In genomic region chr9:128251701-128252100, GRCh38 we compare ENCODE assay signal across 14 cellular contexts. TPM values are rescaled to one million over a fixed set of nuclear protein-coding genes. Genes with fewer than 3 reads are reported as not detected.
DNase-seq lines count a peak whose midpoint lies in the region; ATAC-seq and TF ChIP-seq lines count a peak whose summit lies in the region.
"Had no signal": no experiment of that assay in that cellular context is flagged by ENCODE, and none has a peak within 500 bp of the region (broad histone marks: within the 10 kb centered on the region; RNA-seq: fewer than 3 reads in every experiment).

No MANE protein-coding gene starts in this region.

- H3K27me3 Mint-ChIP-seq in chondrocyte (ENCODE audit: low read depth) (no peaks in the 10 kb centered on the region), naive B cell (peaks cover 0 to 20% (median 8%) of the 10 kb centered on the region in 3 donors)

- no peak overlapping the region for H4K91ac ChIP-seq in IMR-90 (ENCODE audit: insufficient read depth, low read depth, low read length)

- H2AFZ ChIP-seq in IMR-90 (replicated peaks; ENCODE audit: low read length, poor library complexity) = no peak overlapping the region

- no peak overlapping the region for H4K5ac ChIP-seq in IMR-90 (ENCODE audit: low read depth, low read length)

- H3K36me3 Mint-ChIP-seq in chondrocyte (ENCODE audit: low read depth) (peaks cover 12% of the 10 kb centered on the region), naive B cell (no peaks in the 10 kb centered on the region)

- H3K4me1 Mint-ChIP-seq in chondrocyte (ENCODE audit: low read depth) (peaks cover 11% of the 10 kb centered on the region), naive B cell (peaks cover 15 to 25% (median 19%) of the 10 kb centered on the region in 3 donors)

- H3K9me3 ChIP-seq in IMR-90 (ENCODE audit: control insufficient read depth, insufficient read depth, low read length) = no peaks in the 10 kb centered on the region
- H3K9me3 ChIP-seq: MG63 had no signal

- TF ChIP-seq CTCF in IMR-90 (conservative IDR thresholded peaks at IDR 0.05; ENCODE audit: low read depth, low read length) (no peak), chondrocyte (IDR thresholded peaks at IDR 0.05) (no peak)

- DNase-seq in EL = peak; percentile 44
- DNase-seq in IMR-90 = no peak
- no peak for DNase-seq in chondrocyte (ENCODE audit: low spot score)
- DNase-seq in naive B cell = no peak
- DNase-seq in NCI-H2171 treated with DMSO at 0.1 percent for 48 hours (lab: John Stamatoyannopoulos, UW) = no peak
- DNase-seq: DMS79 treated with DMSO at 0.1 percent for 48 hours; MG63; NCI-H524 treated with DMSO at 0.1 percent for 48 hours; stimulated activated naive CD8-positive, alpha-beta T cell treated with anti-CD3 and anti-CD28 coated beads, Interleukin-15, Interleukin-2, amounts not matched to agents 100 U/mL and 50 U/mL, for 24 hours had no signal

- H2BK5ac ChIP-seq in IMR-90 (ENCODE audit: low read depth, low read length, poor library complexity, severe bottlenecking) = no peak overlapping the region

- dilution Hi-C loops in IMR-90 (cut with HindIII; ENCODE audit: low sequenced_read_pairs, unreplicated experiment) = no loop called here

- H4K20me1 ChIP-seq in IMR-90 (ENCODE audit: insufficient read depth, low read length) = peaks cover 18% of the 10 kb centered on the region

- no peak overlapping the region for H3K9ac ChIP-seq in IMR-90 (ENCODE audit: low read depth, low read length)

- H3K4ac ChIP-seq in IMR-90 (ENCODE audit: low read depth, low read length) = no peak overlapping the region

- H3K18ac ChIP-seq in IMR-90 (ENCODE audit: low read depth, low read length) = no peak overlapping the region

- intact Hi-C loops in IMR-90 (cut with micrococcal nuclease) = no loop called here

- H3K9me1 ChIP-seq in IMR-90 (ENCODE audit: insufficient read depth, low read length) = no peaks in the 10 kb centered on the region

- H3K27me3 ChIP-seq in IMR-90 (ENCODE audit: control insufficient read depth, insufficient read depth, low read length) = no peaks in the 10 kb centered on the region
- H3K27me3 ChIP-seq: cardiac muscle cell, MG63 had no signal

- no peak overlapping the region for H2AK5ac ChIP-seq in IMR-90 (ENCODE audit: low read depth, low read length)

- in situ Hi-C loops in IMR-90 (cut with MboI; ENCODE audit: low sequenced_read_pairs) = no loop called here

- H3K4me1 ChIP-seq in IMR-90 (ENCODE audit: control insufficient read depth, insufficient read depth, low read length) = no peaks in the 10 kb centered on the region

- no peaks in the 10 kb centered on the region for H3K79me1 ChIP-seq in IMR-90 (ENCODE audit: low read depth in 1 of 2, low read length in 2 of 2)

- H3K9me3 Mint-ChIP-seq in chondrocyte (ENCODE audit: low read depth) (no peaks in the 10 kb centered on the region), naive B cell (no peaks in the 10 kb centered on the region)

- H3K14ac ChIP-seq in IMR-90 (replicated peaks; ENCODE audit: low read depth, low read length) = no peak overlapping the region

- BruUV-seq in IMR-90 (replicated peaks; lab: Mats Ljungman, UMichigan) = no TSS peak

- POLR2A ChIA-PET in IMR-90 (lab: Charles Lee; ENCODE audit: unreplicated experiment) = no interaction called here

- no peak overlapping the region for H2BK20ac ChIP-seq in IMR-90 (ENCODE audit: low read depth, low read length)

- no peak overlapping the region for H3K4me3 ChIP-seq in IMR-90 (ENCODE audit: insufficient read depth, low read depth, low read length)
- H3K4me3 ChIP-seq: cardiac muscle cell, MG63, SK-N-MC had no signal

- no peak overlapping the region for H3K27ac ChIP-seq in IMR-90 (ENCODE audit: insufficient read depth, low read length)
- H3K27ac ChIP-seq: cardiac muscle cell, SK-N-MC had no signal

- CTCF ChIA-PET in IMR-90 (lab: Yijun Ruan, JAX) = no interaction called here

- no peak overlapping the region for H3K23ac ChIP-seq in IMR-90 (ENCODE audit: low read depth, low read length)

- H2BK120ac ChIP-seq in IMR-90 (ENCODE audit: low read depth, low read length) = no peak overlapping the region

- no peak overlapping the region for H2AK9ac ChIP-seq in IMR-90 (replicated peaks; ENCODE audit: low read depth, low read length, poor library complexity)

- H3K4me3 Mint-ChIP-seq in chondrocyte (ENCODE audit: unreplicated experiment) = no peak overlapping the region
- H3K4me3 Mint-ChIP-seq in naive B cell = peak overlapping the region; percentile 34 to 91 (median 84)

- H2BK15ac ChIP-seq in IMR-90 (ENCODE audit: low read depth, low read length) = no peak overlapping the region

- H3K56ac ChIP-seq in IMR-90 (ENCODE audit: extremely low read depth, insufficient read depth, low read length) = no peak overlapping the region

- H4K8ac ChIP-seq in IMR-90 (ENCODE audit: low read depth in 2 of 2, low read length in 2 of 2) = no peak overlapping the region

- peaks cover 11% of the 10 kb centered on the region for H3K36me3 ChIP-seq in IMR-90 (ENCODE audit: control insufficient read depth, insufficient read depth, low read length)
- H3K36me3 ChIP-seq: cardiac muscle cell had no signal

- WGBS in IMR-90 (ENCODE audit: extremely low coverage in 2 of 2, insufficient read length in 1 of 2), 2 experiments = no CpG with 5 or more reads among the region's 3 CpGs

- H3K4me2 ChIP-seq in IMR-90 (ENCODE audit: low read depth, low read length) = no peak overlapping the region

- no peak for ATAC-seq in IMR-90 (ENCODE audit: low read depth)
- ATAC-seq in naive B cell (ENCODE audit: low read depth in 2 of 2) = no peak
- ATAC-seq in esophagus mucosa = no peak
- ATAC-seq in GM19455 (IDR thresholded peaks at IDR 0.05; ENCODE audit: unreplicated experiment) = no peak
- no peak for ATAC-seq in HG03521 (IDR thresholded peaks at IDR 0.05; ENCODE audit: unreplicated experiment)
- ATAC-seq: stimulated activated naive CD8-positive, alpha-beta T cell treated with anti-CD3 and anti-CD28 coated beads, Interleukin-15, Interleukin-2, amounts not matched to agents 100 U/mL and 50 U/mL, for 24 hours had no signal

- peak overlapping the region; percentile 55 for H3K27ac Mint-ChIP-seq in chondrocyte (ENCODE audit: unreplicated experiment)
- peak overlapping the region in 2 of 6 donors; percentile 69 to 78 for H3K27ac Mint-ChIP-seq in naive B cell

- TF ChIP-seq RAD21 in IMR-90 (IDR thresholded peaks at IDR 0.05; ENCODE audit: low read length) = no peak

- no peak for TF ChIP-seq POLR2A in IMR-90 (IDR thresholded peaks at IDR 0.05; ENCODE audit: low read depth, low read length)

TF ChIP-seq in IMR-90, 13 proteins besides CTCF, POLR2A, EP300 and RAD21:
- TF ChIP-seq RCOR1 (IDR thresholded peaks at IDR 0.05; ENCODE audit: insufficient replicate concordance, low read length) (no peak), MAFK (IDR thresholded peaks at IDR 0.05; ENCODE audit: low read depth, low read length) (no peak), BHLHE40 (IDR thresholded peaks at IDR 0.05; ENCODE audit: low read depth, low read length) (no peak), SMC3 (IDR thresholded peaks at IDR 0.05; ENCODE audit: low read depth, low read length) (no peak), FOS (IDR thresholded peaks at IDR 0.05; ENCODE audit: low read depth, low read length) (no peak), CEBPB (IDR thresholded peaks at IDR 0.05; ENCODE audit: low read depth, low read length) (peak; percentile 48; the same call in 1 of the 2 replicates)
- TF ChIP-seq, protein P1, sequence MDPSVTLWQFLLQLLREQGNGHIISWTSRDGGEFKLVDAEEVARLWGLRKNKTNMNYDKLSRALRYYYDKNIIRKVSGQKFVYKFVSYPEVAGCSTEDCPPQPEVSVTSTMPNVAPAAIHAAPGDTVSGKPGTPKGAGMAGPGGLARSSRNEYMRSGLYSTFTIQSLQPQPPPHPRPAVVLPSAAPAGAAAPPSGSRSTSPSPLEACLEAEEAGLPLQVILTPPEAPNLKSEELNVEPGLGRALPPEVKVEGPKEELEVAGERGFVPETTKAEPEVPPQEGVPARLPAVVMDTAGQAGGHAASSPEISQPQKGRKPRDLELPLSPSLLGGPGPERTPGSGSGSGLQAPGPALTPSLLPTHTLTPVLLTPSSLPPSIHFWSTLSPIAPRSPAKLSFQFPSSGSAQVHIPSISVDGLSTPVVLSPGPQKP (IDR thresholded peaks at IDR 0.05; ENCODE audit: borderline replicate concordance, low read depth, low read length) = no peak

RNA-seq across cellular contexts. Expression of gene GOLGA2, which starts 24.1 kb away (rescaled TPM):
- total RNA-seq in IMR-90 (2012; rRNA removed) (118 TPM in 2 replicates), chondrocyte (201 to 243 TPM (median 210 TPM) in 3 replicates), esophagus mucosa (68.3 TPM)
- polyA plus RNA-seq in IMR-90 (2012; rRNA removed) (124 and 146 TPM in 2 replicates), naive B cell (ENCODE audit: low read depth in 6 of 6) (10 to 100 TPM in 1 of 6 donors, 1 to 10 TPM in 5; 4.6 to 10.3 (median 8.1) TPM)
- polyA plus RNA-seq in IMR-90 (2012; cell fraction: cytosol; rRNA removed) = 69.6 and 69.8 TPM in 2 replicates
- 168 and 324 TPM in 2 replicates for polyA plus RNA-seq in IMR-90 (2012; cell fraction: nucleus; rRNA removed; ENCODE audit: low replicate concordance)

RNA-seq across cellular contexts. Expression of gene SWI5, which starts 24.4 kb away (rescaled TPM):
- total RNA-seq in IMR-90 (2012; rRNA removed) (37.5 and 38.9 TPM in 2 replicates), chondrocyte (29.4 to 33.7 TPM (median 31.7 TPM) in 3 replicates), esophagus mucosa (24.8 TPM)
- polyA plus RNA-seq in IMR-90 (2012; rRNA removed) (93.5 and 99.7 TPM in 2 replicates), naive B cell (ENCODE audit: low read depth in 6 of 6) (10 to 100 TPM; 22.6 to 33.7 (median 26.3) TPM)
- 67.9 and 73.4 TPM in 2 replicates for polyA plus RNA-seq in IMR-90 (2012; cell fraction: cytosol; rRNA removed)
- polyA plus RNA-seq in IMR-90 (2012; cell fraction: nucleus; rRNA removed; ENCODE audit: low replicate concordance) = 21.7 and 25.2 TPM in 2 replicates

RNA-seq across cellular contexts. Expression of gene DNM1, which starts 48.5 kb away (rescaled TPM):
- total RNA-seq in IMR-90 (2012; rRNA removed) = 11.4 and 13.6 TPM in 2 replicates
- polyA plus RNA-seq in IMR-90 (2012; rRNA removed) = 17.7 and 19.3 TPM in 2 replicates
- polyA plus RNA-seq in IMR-90 (2012; cell fraction: cytosol; rRNA removed) = 7.8 and 11.0 TPM in 2 replicates
- 110 and 165 TPM in 2 replicates for polyA plus RNA-seq in IMR-90 (2012; cell fraction: nucleus; rRNA removed; ENCODE audit: low replicate concordance)
- total RNA-seq in chondrocyte = 87.0 to 127 TPM (median 91.9 TPM) in 3 replicates
- polyA plus RNA-seq in naive B cell (ENCODE audit: low read depth in 6 of 6) = under 1 TPM in 4 of 6 donors, not detected in 2; 0.15 to 0.49 (median 0.20) TPM
- 2.2 TPM for total RNA-seq in esophagus mucosa
